12 cellular contexts compared by ENCODE assay signal in genomic region chr18:63267990-63268721, GRCh38. TPM values are rescaled to one million over a fixed set of nuclear protein-coding genes. Genes with fewer than 3 reads are reported as not detected.
DNase-seq lines count a peak whose midpoint lies in the region; ATAC-seq, FAIRE-seq and TF ChIP-seq lines count a peak whose summit lies in the region.
"Had no signal": no experiment of that assay in that cellular context is flagged by ENCODE, and none has a peak within 500 bp of the region (broad histone marks: within the 10 kb centered on the region; RNA-seq: fewer than 3 reads in every experiment).

No MANE protein-coding gene starts in this region.

- FAIRE-seq in bronchial epithelial cell (lab: Jason Lieb, UNC), result peak; percentile 58

- no peaks in the 10 kb centered on the region for H3K27me3 ChIP-seq in bronchial epithelial cell (ENCODE audit: control insufficient read depth, insufficient read depth, low read length)
- H3K27me3 ChIP-seq: ascending aorta, tibial nerve had no signal

- ATAC-seq in GM18511 (IDR thresholded peaks at IDR 0.05; ENCODE audit: unreplicated experiment) (peak; percentile 76), HG03354 (IDR thresholded peaks at IDR 0.05; ENCODE audit: poor library complexity, severe bottlenecking, unreplicated experiment) (peak; percentile 41)

- H3K4me3 ChIP-seq in AG10803 (ENCODE audit: low read length) (no peak overlapping the region), bronchial epithelial cell (ENCODE audit: low read depth, low read length) (no peak overlapping the region)
- H3K4me3 ChIP-seq: ascending aorta, tibial nerve had no signal

- H3K36me3 ChIP-seq in bronchial epithelial cell (ENCODE audit: control insufficient read depth, insufficient read depth, low read length), result no peaks in the 10 kb centered on the region
- H3K36me3 ChIP-seq: ascending aorta, tibial nerve had no signal

- peak; percentile 21 for DNase-seq in AG10803 (ENCODE audit: low read depth)
- DNase-seq in bronchial epithelial cell (ENCODE audit: low read depth), result no peak
- DNase-seq in SHP77 (lab: John Stamatoyannopoulos, UW), result no peak
- no peak for DNase-seq in NCI-H128 (lab: John Stamatoyannopoulos, UW; ENCODE audit: unreplicated experiment)
- DNase-seq in ecto neural progenitor cell (ENCODE audit: low spot score), result no peak
- DNase-seq in NCI-H345 (lab: John Stamatoyannopoulos, UW), result no peak
- DNase-seq: C1 segment of cervical spinal cord, T1000 had no signal

- no peak for TF ChIP-seq CTCF in AG10803 (conservative IDR thresholded peaks at IDR 0.05; ENCODE audit: low read length)
- no peak for TF ChIP-seq CTCF in bronchial epithelial cell (IDR thresholded peaks at IDR 0.05; ENCODE audit: insufficient read depth, low read length, severe bottlenecking)

RNA-seq across cellular contexts. Expression of gene BCL2, which starts 51.4 kb away (rescaled TPM):
- 1.5 and 2.4 TPM in 2 replicates for total RNA-seq in bronchial epithelial cell
